Comparison of ENCODE assay signal across 22 cellular contexts in genomic region chrX:118525146-118525725, GRCh38. TPM values are rescaled to one million over a fixed set of nuclear protein-coding genes. Genes with fewer than 3 reads are reported as not detected.
DNase-seq lines count a peak whose midpoint lies in the region; ATAC-seq, FAIRE-seq and TF ChIP-seq lines count a peak whose summit lies in the region.
"Had no signal": no experiment of that assay in that cellular context is flagged by ENCODE, and none has a peak within 500 bp of the region (broad histone marks: within the 10 kb centered on the region; RNA-seq: fewer than 3 reads in every experiment).

No MANE protein-coding gene starts in this region.

- H3K9me3 ChIP-seq in spleen (peaks cover 0 to 4% (median 0%) of the 10 kb centered on the region in 8 donors), small intestine (ENCODE audit: control insufficient read depth, low read depth) (no peaks in the 10 kb centered on the region)
- H3K9me3 ChIP-seq: right lobe of liver, thyroid gland had no signal

- no peak overlapping the region for H3K4me3 Mint-ChIP-seq in activated naive CD4-positive, alpha-beta T cell treated with anti-CD3 and anti-CD28 coated beads for 36 hours
- no peak overlapping the region for H3K4me3 Mint-ChIP-seq in activated naive CD8-positive, alpha-beta T cell treated with anti-CD3 and anti-CD28 coated beads, Interleukin-2, amount 10 ng/mL, durations not matched to agents 7 days and 5 days
- H3K4me3 Mint-ChIP-seq: central memory CD8-positive, alpha-beta T cell had no signal

- peak overlapping the region in 5 of 8 donors; percentile 7 to 81 (median 43) for H3K27ac ChIP-seq in spleen
- H3K27ac ChIP-seq in small intestine (ENCODE audit: low read depth in 1 of 2, low read length in 1 of 2), result no peak overlapping the region
- H3K27ac ChIP-seq: foreskin keratinocyte, parathyroid adenoma, right lobe of liver, RWPE1, thyroid gland had no signal

- no peaks in the 10 kb centered on the region for H3K36me3 Mint-ChIP-seq in activated naive CD4-positive, alpha-beta T cell treated with anti-CD3 and anti-CD28 coated beads for 36 hours (ENCODE audit: low read depth)
- H3K36me3 Mint-ChIP-seq in activated naive CD4-positive, alpha-beta T cell treated with anti-CD3 and anti-CD28 coated beads, Interleukin-2, amount 50 U/mL, for 72 hours, result peaks cover 6 to 11% of the 10 kb centered on the region in 2 donors
- H3K36me3 Mint-ChIP-seq in activated naive CD8-positive, alpha-beta T cell treated with anti-CD3 and anti-CD28 coated beads, Interleukin-2, amount 10 ng/mL, durations not matched to agents 7 days and 5 days, result peaks cover 17% of the 10 kb centered on the region

- intact Hi-C loops in activated naive CD4-positive, alpha-beta T cell treated with anti-CD3 and anti-CD28 coated beads for 36 hours (cut with micrococcal nuclease), result no loop called here
- intact Hi-C loops in spleen (cut with DNase I; ENCODE audit: low total_unique reads), result no loop called here

- peak overlapping the region; percentile 81 for H3K27ac Mint-ChIP-seq in activated naive CD4-positive, alpha-beta T cell treated with anti-CD3 and anti-CD28 coated beads for 36 hours
- H3K27ac Mint-ChIP-seq in activated naive CD4-positive, alpha-beta T cell treated with anti-CD3 and anti-CD28 coated beads, Interleukin-2, amount 50 U/mL, for 72 hours, result peak overlapping the region in 1 of 2 donors; percentile 97
- H3K27ac Mint-ChIP-seq in activated naive CD8-positive, alpha-beta T cell treated with anti-CD3 and anti-CD28 coated beads, Interleukin-2, amount 10 ng/mL, durations not matched to agents 7 days and 5 days, result peak overlapping the region; percentile 42

- no peak for TF ChIP-seq CTCF in spleen (IDR thresholded peaks at IDR 0.05 in 8 of 11, conservative IDR thresholded peaks at IDR 0.05 in 3 of 11)

- peaks cover 79% of the 10 kb centered on the region for H3K4me1 Mint-ChIP-seq in activated naive CD4-positive, alpha-beta T cell treated with anti-CD3 and anti-CD28 coated beads for 36 hours (ENCODE audit: low read depth)
- H3K4me1 Mint-ChIP-seq in activated naive CD8-positive, alpha-beta T cell treated with anti-CD3 and anti-CD28 coated beads, Interleukin-2, amount 10 ng/mL, durations not matched to agents 7 days and 5 days, result peaks cover 65% of the 10 kb centered on the region

- H3K27me3 ChIP-seq in spleen (replicated peaks in 1 of 7), result peaks cover 0 to 3% (median 0%) of the 10 kb centered on the region in 7 donors
- H3K27me3 ChIP-seq in small intestine (ENCODE audit: control insufficient read depth in 2 of 2, insufficient read depth in 2 of 2, low read length in 2 of 2), result no peaks in the 10 kb centered on the region
- H3K27me3 ChIP-seq: foreskin keratinocyte, right lobe of liver, thyroid gland had no signal

- H3K4me3 ChIP-seq in spleen (no peak overlapping the region), small intestine (ENCODE audit: low read depth in 1 of 2, low read length in 2 of 2) (no peak overlapping the region)
- H3K4me3 ChIP-seq: GM12878, right lobe of liver, thyroid gland had no signal

- H3K27me3 Mint-ChIP-seq in activated naive CD4-positive, alpha-beta T cell treated with anti-CD3 and anti-CD28 coated beads for 36 hours (ENCODE audit: low read depth), result no peaks in the 10 kb centered on the region
- no peaks in the 10 kb centered on the region for H3K27me3 Mint-ChIP-seq in activated naive CD8-positive, alpha-beta T cell treated with anti-CD3 and anti-CD28 coated beads, Interleukin-2, amount 10 ng/mL, durations not matched to agents 7 days and 5 days
- H3K27me3 Mint-ChIP-seq: central memory CD8-positive, alpha-beta T cell had no signal

- WGBS in spleen, 5 donors, result 57 to 92% (median 72%) methylated on average over 4 of the region's 4 CpGs
- WGBS in small intestine, 3 donors, result 81 to 91% (median 90%) methylated on average over 4 of the region's 4 CpGs

- H3K4me1 ChIP-seq in spleen, result peaks cover 0 to 98% (median 39%) of the 10 kb centered on the region in 6 donors
- H3K4me1 ChIP-seq in small intestine (ENCODE audit: control insufficient read depth in 2 of 2, insufficient read depth in 1 of 2, low read depth in 1 of 2, low read length in 1 of 2), result no peaks in the 10 kb centered on the region
- H3K4me1 ChIP-seq: parathyroid adenoma, right lobe of liver had no signal

- POLR2A ChIA-PET in activated naive CD8-positive, alpha-beta T cell treated with anti-CD3 and anti-CD28 coated beads, Interleukin-2, amount 10 ng/mL, durations not matched to agents 7 days and 5 days (lab: Charles Lee), result interaction anchor here (1.0 kb wide), 1 partner anchor 31 kb away, joined by 3 read pairs; no protein-coding TSS in a partner anchor

- no peak for DNase-seq in activated naive CD4-positive, alpha-beta T cell treated with anti-CD3 and anti-CD28 coated beads for 36 hours
- no peak for DNase-seq in activated naive CD4-positive, alpha-beta T cell treated with anti-CD3 and anti-CD28 coated beads, Interleukin-2, amount 50 U/mL, for 72 hours (ENCODE audit: low spot score in 2 of 2)
- DNase-seq in GM18507 (ENCODE audit: extremely low spot score, insufficient read length, low read depth) (no peak), spleen (no peak), small intestine (no peak), H4 (ENCODE audit: low spot score) (no peak), GF-D8 (lab: John Stamatoyannopoulos, UW) (no peak)
- no peak for DNase-seq in activated naive CD8-positive, alpha-beta T cell treated with anti-CD3 and anti-CD28 coated beads, Interleukin-2, amount 10 ng/mL, durations not matched to agents 7 days and 5 days
- DNase-seq: amygdala, foreskin keratinocyte, hypothalamus, NCI-H1436 treated with DMSO at 0.1 percent for 48 hours, NCI-H510A treated with DMSO at 0.1 percent for 48 hours, right lobe of liver, thyroid gland had no signal

- no peak for ATAC-seq in activated naive CD4-positive, alpha-beta T cell treated with anti-CD3 and anti-CD28 coated beads, Interleukin-2, amount 50 U/mL, for 72 hours
- no peak for ATAC-seq in activated naive CD8-positive, alpha-beta T cell treated with anti-CD3 and anti-CD28 coated beads, Interleukin-2, amount 10 ng/mL, durations not matched to agents 7 days and 5 days (ENCODE audit: low read depth)
- ATAC-seq: foreskin keratinocyte, GM12878, right lobe of liver, SK-N-SH treated with all-trans-retinoic acid at 6 μM for 48 hours had no signal

- no peak for TF ChIP-seq POLR2A in spleen (IDR thresholded peaks at IDR 0.05)

- FAIRE-seq in GM18507 (lab: Jason Lieb, UNC), result peak; percentile 9
- FAIRE-seq in small intestine (lab: Jason Lieb, UNC), result no peak
- FAIRE-seq: GM12878, keratinocyte, TTC549 had no signal

- CTCF ChIA-PET in activated naive CD4-positive, alpha-beta T cell treated with anti-CD3 and anti-CD28 coated beads for 36 hours (lab: Charles Lee), result no interaction called here

- H3K36me3 ChIP-seq in spleen, result no peaks in the 10 kb centered on the region
- no peaks in the 10 kb centered on the region for H3K36me3 ChIP-seq in small intestine (ENCODE audit: control insufficient read depth in 2 of 2, insufficient read depth in 2 of 2, low read length in 2 of 2)
- H3K36me3 ChIP-seq: right lobe of liver, thyroid gland had no signal

- H3K9me3 Mint-ChIP-seq in activated naive CD4-positive, alpha-beta T cell treated with anti-CD3 and anti-CD28 coated beads for 36 hours, result no peaks in the 10 kb centered on the region
- H3K9me3 Mint-ChIP-seq in activated naive CD4-positive, alpha-beta T cell treated with anti-CD3 and anti-CD28 coated beads, Interleukin-2, amount 50 U/mL, for 72 hours, result peaks cover 0 to 4% of the 10 kb centered on the region in 2 donors
- H3K9me3 Mint-ChIP-seq in activated naive CD8-positive, alpha-beta T cell treated with anti-CD3 and anti-CD28 coated beads, Interleukin-2, amount 10 ng/mL, durations not matched to agents 7 days and 5 days, result no peaks in the 10 kb centered on the region
- H3K9me3 Mint-ChIP-seq: central memory CD8-positive, alpha-beta T cell had no signal

RNA-seq across cellular contexts. Expression of gene DOCK11, which starts 29.6 kb away (rescaled TPM):
- total RNA-seq in activated naive CD4-positive, alpha-beta T cell treated with anti-CD3 and anti-CD28 coated beads for 36 hours, result 10 to 100 TPM; 32.8 to 34.8 TPM
- total RNA-seq in activated naive CD4-positive, alpha-beta T cell treated with anti-CD3 and anti-CD28 coated beads, Interleukin-2, amount 50 U/mL, for 72 hours, result 10 to 100 TPM; 41.6 to 44.9 TPM
- total RNA-seq in activated naive CD8-positive, alpha-beta T cell treated with anti-CD3 and anti-CD28 coated beads, Interleukin-2, amount 10 ng/mL, durations not matched to agents 7 days and 5 days, result 10 to 100 TPM; 71.9 to 80.4 TPM
- 10 to 100 TPM; 49.6 to 68.9 (median 56.6) TPM for total RNA-seq in spleen
- polyA plus RNA-seq in spleen (10 to 100 TPM; 32.8 to 35.6 (median 33.3) TPM), small intestine (1 to 10 TPM; 1.3 to 8.6 (median 3.2) TPM)
- 3.4 and 7.7 TPM in 2 replicates for total RNA-seq in H4 (2014; rRNA removed; shearing (Covaris generic))

Comparison
In these comparisons a context has a peak if more than half of its experiments do, and no peak if none do; other contexts are left out.
1. H3K27ac ChIP-seq: peak in spleen (5 of 8); none in small intestine (0 of 2).